Comparison of ENCODE assay signal across 14 cellular contexts in genomic region chr7:371119-371778, GRCh38.
A peak's percentile ranks its signal among the peaks of the same experiment; 100 is the strongest.
DNase-seq lines count a peak whose midpoint lies in the region; ATAC-seq and TF ChIP-seq lines count a peak whose summit lies in the region.
"Had no signal": no experiment of that assay in that cellular context is flagged by ENCODE, and none has a peak within 500 bp of the region (broad histone marks: within the 10 kb centered on the region; RNA-seq: fewer than 3 reads in every experiment).

No MANE protein-coding gene starts in this region.

- TF ChIP-seq CTCF in RWPE1 (conservative IDR thresholded peaks at IDR 0.05; ENCODE audit: low read depth) = no peak
- no peak for TF ChIP-seq CTCF in CD14-positive monocyte (IDR thresholded peaks at IDR 0.05)

- peaks cover 15 to 39% (median 16%) of the 10 kb centered on the region in 3 donors for H3K27me3 Mint-ChIP-seq in CD14-positive monocyte (ENCODE audit: low read depth in 3 of 3)

- peak; percentile 1 for DNase-seq in stimulated activated CD4-positive, alpha-beta T cell treated with anti-CD3 and anti-CD28 coated beads, Interleukin-4, amount 100 ng/mL, for 1 hour
- DNase-seq in stimulated activated CD4-positive, alpha-beta T cell treated with anti-CD3 and anti-CD28 coated beads, Interleukin-2, amount 100 ng/mL, for 48 hours = no peak
- DNase-seq in RWPE1 (ENCODE audit: low spot score) (no peak), left kidney (ENCODE audit: low read depth, low spot score) (peak; percentile 54), NCI-H1694 treated with DMSO at 0.1 percent for 48 hours (lab: John Stamatoyannopoulos, UW) (no peak), CD14-positive monocyte (ENCODE audit: low spot score) (no peak), midbrain (lab: John Stamatoyannopoulos, UW) (no peak)
- DNase-seq: HCEC 1CT, NCI-H774 had no signal

- no peaks in the 10 kb centered on the region for H3K36me3 Mint-ChIP-seq in CD14-positive monocyte
- H3K36me3 Mint-ChIP-seq: brain; CD8-positive, alpha-beta T cell had no signal

- CTCF ChIA-PET in RWPE1 (lab: Yijun Ruan, JAX) = no interaction called here

- intact Hi-C loops in CD14-positive monocyte (cut with micrococcal nuclease) = no loop called here

- peak overlapping the region; percentile 36 for H3K27ac ChIP-seq in RWPE1

- H3K4me1 Mint-ChIP-seq in CD14-positive monocyte = peaks cover 8% of the 10 kb centered on the region

- peak overlapping the region in 1 of 2 donors; percentile 4 for H3K4me3 Mint-ChIP-seq in CD14-positive monocyte
- H3K4me3 Mint-ChIP-seq: CD8-positive, alpha-beta T cell; T-helper 1 cell treated with Interleukin-12 subunit alpha and Interleukin-12 subunit beta and Interleukin-4 antibody, amounts not matched to agents 30 μg/mL and 1 μg/mL, for 36 hours had no signal

- H3K9me3 Mint-ChIP-seq in CD14-positive monocyte = peaks cover 0 to 3% (median 0%) of the 10 kb centered on the region in 7 donors
- H3K9me3 Mint-ChIP-seq: CD8-positive, alpha-beta T cell; T-helper 1 cell treated with Interleukin-12 subunit alpha and Interleukin-12 subunit beta and Interleukin-4 antibody, amounts not matched to agents 30 μg/mL and 1 μg/mL, for 36 hours had no signal

- ATAC-seq in GM18511 (IDR thresholded peaks at IDR 0.05; ENCODE audit: unreplicated experiment) = no peak
- ATAC-seq: CD8-positive, alpha-beta T cell; esophagus mucosa had no signal

- POLR2A ChIA-PET in RWPE1 (lab: Yijun Ruan, JAX; ENCODE audit: low non-redundant PET) = no interaction called here

- H3K27ac Mint-ChIP-seq in CD14-positive monocyte = no peak overlapping the region
- H3K27ac Mint-ChIP-seq: CD8-positive, alpha-beta T cell; T-helper 1 cell treated with Interleukin-12 subunit alpha and Interleukin-12 subunit beta and Interleukin-4 antibody, amounts not matched to agents 30 μg/mL and 1 μg/mL, for 36 hours had no signal

Comparison
In these comparisons a context has a peak if more than half of its experiments do, and no peak if none do; other contexts are left out.
1. DNase-seq: peak in stimulated activated CD4-positive, alpha-beta T cell treated with anti-CD3 and anti-CD28 coated beads, Interleukin-4, amount 100 ng/mL, for 1 hour (single experiment) and left kidney (single experiment); none in stimulated activated CD4-positive, alpha-beta T cell treated with anti-CD3 and anti-CD28 coated beads, Interleukin-2, amount 100 ng/mL, for 48 hours (0 of 2), RWPE1 (single experiment), NCI-H1694 treated with DMSO at 0.1 percent for 48 hours (single experiment), CD14-positive monocyte (single experiment) and midbrain (single experiment).